In genomic region chr6:158287047-158287446, GRCh38 we compare ENCODE assay signal across 22 cellular contexts. TPM values are rescaled to one million over a fixed set of nuclear protein-coding genes. Genes with fewer than 3 reads are reported as not detected.
DNase-seq lines count a peak whose midpoint lies in the region; ATAC-seq and TF ChIP-seq lines count a peak whose summit lies in the region.
"Had no signal": no experiment of that assay in that cellular context is flagged by ENCODE, and none has a peak within 500 bp of the region (broad histone marks: within the 10 kb centered on the region; RNA-seq: fewer than 3 reads in every experiment).

No MANE protein-coding gene starts in this region.

- no peaks in the 10 kb centered on the region for H4K20me1 ChIP-seq in SK-N-SH (ENCODE audit: insufficient read depth)

- H3K27ac Mint-ChIP-seq in brain: peak overlapping the region in 4 of 5 experiments; percentile 2 to 92 (median 44)
- H3K27ac Mint-ChIP-seq: activated CD4-positive, alpha-beta T cell treated with anti-CD3 and anti-CD28 coated beads for 36 hours; CD14-positive monocyte; stimulated activated effector memory CD8-positive, alpha-beta T cell treated with anti-CD3 and anti-CD28 coated beads, Interleukin-12 subunit alpha, Interleukin-12 subunit beta, amount 100 ng/mL, for 72 hours had no signal

- TF ChIP-seq POLR2A in vagina (IDR thresholded peaks at IDR 0.05): no peak

- H3F3A ChIP-seq in SK-N-SH (replicated peaks; ENCODE audit: insufficient read depth): peaks cover 31% of the 10 kb centered on the region

- H3K27me3 Mint-ChIP-seq in brain: no peaks in the 10 kb centered on the region
- H3K27me3 Mint-ChIP-seq: activated CD4-positive, alpha-beta T cell treated with anti-CD3 and anti-CD28 coated beads for 36 hours had no signal

- peaks cover 7% of the 10 kb centered on the region; the same call in 1 of the 2 replicates for H3K9me3 ChIP-seq in SK-N-SH
- H3K9me3 ChIP-seq in mucosa of descending colon: no peaks in the 10 kb centered on the region
- no peaks in the 10 kb centered on the region for H3K9me3 ChIP-seq in vagina
- H3K9me3 ChIP-seq: HAP-1, lower lobe of right lung, upper lobe of left lung had no signal

- H3K79me2 ChIP-seq in SK-N-SH (ENCODE audit: insufficient read depth): peaks cover 64% of the 10 kb centered on the region

- TF ChIP-seq RAD21 in SK-N-SH (IDR thresholded peaks at IDR 0.05; ENCODE audit: low read length): no peak

- H3K9me3 Mint-ChIP-seq in brain: peaks cover 0 to 21% (median 16%) of the 10 kb centered on the region in 5 experiments
- H3K9me3 Mint-ChIP-seq: CD14-positive monocyte; neural crest cell; stimulated activated effector memory CD8-positive, alpha-beta T cell treated with anti-CD3 and anti-CD28 coated beads, Interleukin-12 subunit alpha, Interleukin-12 subunit beta, amount 100 ng/mL, for 72 hours had no signal

- H3K9ac ChIP-seq in SK-N-SH: 0 out of 2 replicates have a peak overlapping the region, but pooled peaks have one; percentile 23

- intact Hi-C loops in mucosa of descending colon (cut with DNase I, micrococcal nuclease) (no loop called here), vagina (cut with DNase I) (no loop called here)

- H2AFZ ChIP-seq in SK-N-SH (ENCODE audit: low read depth): no peak overlapping the region

- no peak for DNase-seq in SK-N-SH
- DNase-seq in mucosa of descending colon: peak in 1 of 3 donors; percentile 40
- DNase-seq in vagina (ENCODE audit: extremely low spot score in 2 of 2): no peak
- no peak for DNase-seq in NCI-H446 (lab: John Stamatoyannopoulos, UW)
- no peak for DNase-seq in NCI-H1092 (lab: John Stamatoyannopoulos, UW)
- DNase-seq: activated CD4-positive, alpha-beta T cell treated with anti-CD3 and anti-CD28 coated beads for 36 hours; activated effector memory CD4-positive, alpha-beta T cell treated with anti-CD3 and anti-CD28 coated beads, Interleukin-2, amount 50 U/mL, for 16 hours; anterior cingulate cortex; lower lobe of right lung; NCI-H1436; NCI-H510A; OCI-M1; stimulated activated CD4-positive, alpha-beta T cell treated with anti-CD3 and anti-CD28 coated beads, Interleukin-12 subunit alpha, Interleukin-12 subunit beta, amount 100 ng/mL, for 4 hours; upper lobe of left lung had no signal

- POLR2A ChIA-PET in SK-N-SH (lab: Yijun Ruan, JAX): no interaction called here

- H3K4me1 ChIP-seq in SK-N-SH (ENCODE audit: control insufficient read depth in 1 of 2, insufficient read depth in 2 of 2, low read depth in 1 of 2, low read length in 1 of 2) (peaks cover 8 to 32% of the 10 kb centered on the region in 2 experiments), mucosa of descending colon (ENCODE audit: low read depth) (peaks cover 18% of the 10 kb centered on the region), vagina (peaks cover 42% of the 10 kb centered on the region)

- ATAC-seq in SK-N-SH treated with all-trans-retinoic acid at 6 μM for 48 hours: no peak
- ATAC-seq in mucosa of descending colon: peak; percentile 86
- ATAC-seq in GM21515 (IDR thresholded peaks at IDR 0.05; ENCODE audit: unreplicated experiment): no peak
- ATAC-seq: activated CD4-positive, alpha-beta T cell treated with anti-CD3 and anti-CD28 coated beads for 36 hours; lower lobe of right lung; stimulated activated effector memory CD8-positive, alpha-beta T cell treated with anti-CD3 and anti-CD28 coated beads, Interleukin-12 subunit alpha, Interleukin-12 subunit beta, amount 100 ng/mL, for 72 hours had no signal

- H3K4me3 ChIP-seq in SK-N-SH (ENCODE audit: low read depth in 2 of 2, low read length in 1 of 2): no peak overlapping the region
- no peak overlapping the region for H3K4me3 ChIP-seq in mucosa of descending colon
- no peak overlapping the region for H3K4me3 ChIP-seq in vagina
- H3K4me3 ChIP-seq: coronary artery, HAP-1, lower lobe of right lung, upper lobe of left lung had no signal

- H3K27me3 ChIP-seq in SK-N-SH (ENCODE audit: insufficient read depth) (no peaks in the 10 kb centered on the region), vagina (no peaks in the 10 kb centered on the region)
- H3K27me3 ChIP-seq: upper lobe of left lung had no signal

- no peak for TF ChIP-seq CTCF in SK-N-SH (IDR thresholded peaks at IDR 0.05)
- no peak for TF ChIP-seq CTCF in brain (conservative IDR thresholded peaks at IDR 0.05)
- TF ChIP-seq CTCF in mucosa of descending colon (IDR thresholded peaks at IDR 0.05): no peak
- no peak for TF ChIP-seq CTCF in vagina (IDR thresholded peaks at IDR 0.05)

- H3K4me3 Mint-ChIP-seq in brain: no peak overlapping the region
- H3K4me3 Mint-ChIP-seq: activated CD4-positive, alpha-beta T cell treated with anti-CD3 and anti-CD28 coated beads for 36 hours; CD14-positive monocyte; neural crest cell; stimulated activated effector memory CD8-positive, alpha-beta T cell treated with anti-CD3 and anti-CD28 coated beads, Interleukin-12 subunit alpha, Interleukin-12 subunit beta, amount 100 ng/mL, for 72 hours had no signal

- no peak for TF ChIP-seq EP300 in SK-N-SH (IDR thresholded peaks at IDR 0.05; ENCODE audit: borderline replicate concordance in 1 of 2, low read depth in 1 of 2, low read length in 1 of 2)

- H3K9me2 ChIP-seq in SK-N-SH: no peaks in the 10 kb centered on the region

- CTCF ChIA-PET in SK-N-SH (lab: Yijun Ruan, JAX): interaction anchor here (1.0 kb wide), 1 partner anchor 66 kb away, joined by 3 read pairs; no protein-coding TSS in a partner anchor

- peaks cover 25 to 27% of the 10 kb centered on the region in 2 experiments for H3K36me3 ChIP-seq in SK-N-SH (replicated peaks in 1 of 2; ENCODE audit: control insufficient read depth in 1 of 2, insufficient read depth in 2 of 2, low read length in 1 of 2)
- H3K36me3 ChIP-seq in mucosa of descending colon (ENCODE audit: low read depth): no peaks in the 10 kb centered on the region
- no peaks in the 10 kb centered on the region for H3K36me3 ChIP-seq in vagina
- H3K36me3 ChIP-seq: HAP-1, lower lobe of right lung, upper lobe of left lung had no signal

- WGBS in SK-N-SH (ENCODE audit: low lambda C conversion rate): over 99% methylated on average over 4 of the region's 4 CpGs

- H3K36me3 Mint-ChIP-seq in brain: peaks cover 62% of the 10 kb centered on the region

- peak overlapping the region in 1 of 2 experiments; percentile 94; a peak in 3 of 4 replicates for H3K27ac ChIP-seq in SK-N-SH (ENCODE audit: low read depth in 2 of 2, low read length in 1 of 2)
- peak overlapping the region; percentile 5 for H3K27ac ChIP-seq in vagina
- H3K27ac ChIP-seq: coronary artery, lower lobe of right lung, upper lobe of left lung had no signal

- H3K4me1 Mint-ChIP-seq in brain: peaks cover 53% of the 10 kb centered on the region
- H3K4me1 Mint-ChIP-seq: CD14-positive monocyte had no signal

- H3K4me2 ChIP-seq in SK-N-SH: peak overlapping the region; percentile 40; the same call in 1 of the 2 replicates

TF ChIP-seq in SK-N-SH, 30 proteins besides CTCF, POLR2A, EP300 and RAD21 (continues in another document):
- TF ChIP-seq FOSL2 (IDR thresholded peaks at IDR 0.05; ENCODE audit: borderline replicate concordance, low read depth) (no peak), MXI1 (IDR thresholded peaks at IDR 0.05; ENCODE audit: low read depth, low read length) (no peak)

TF ChIP-seq in SK-N-SH treated with all-trans-retinoic acid at 6 μM for 48 hours, 23 proteins besides CTCF, POLR2A, EP300 and RAD21 (continues in another document):
- TF ChIP-seq ARNTL (CRISPR knock-in tag; IDR thresholded peaks at IDR 0.05; ENCODE audit: borderline replicate concordance, low read depth) (no peak), OSR1 (CRISPR knock-in tag; IDR thresholded peaks at IDR 0.05) (no peak), ZFP3 (CRISPR knock-in tag; IDR thresholded peaks at IDR 0.05) (no peak), ZNF70 (CRISPR knock-in tag; IDR thresholded peaks at IDR 0.05) (no peak), BACH2 (CRISPR knock-in tag; IDR thresholded peaks at IDR 0.05; ENCODE audit: borderline replicate concordance) (no peak), ZNF565 (CRISPR knock-in tag; conservative IDR thresholded peaks at IDR 0.05; ENCODE audit: low read depth) (no peak)
- TF ChIP-seq, protein P1, sequence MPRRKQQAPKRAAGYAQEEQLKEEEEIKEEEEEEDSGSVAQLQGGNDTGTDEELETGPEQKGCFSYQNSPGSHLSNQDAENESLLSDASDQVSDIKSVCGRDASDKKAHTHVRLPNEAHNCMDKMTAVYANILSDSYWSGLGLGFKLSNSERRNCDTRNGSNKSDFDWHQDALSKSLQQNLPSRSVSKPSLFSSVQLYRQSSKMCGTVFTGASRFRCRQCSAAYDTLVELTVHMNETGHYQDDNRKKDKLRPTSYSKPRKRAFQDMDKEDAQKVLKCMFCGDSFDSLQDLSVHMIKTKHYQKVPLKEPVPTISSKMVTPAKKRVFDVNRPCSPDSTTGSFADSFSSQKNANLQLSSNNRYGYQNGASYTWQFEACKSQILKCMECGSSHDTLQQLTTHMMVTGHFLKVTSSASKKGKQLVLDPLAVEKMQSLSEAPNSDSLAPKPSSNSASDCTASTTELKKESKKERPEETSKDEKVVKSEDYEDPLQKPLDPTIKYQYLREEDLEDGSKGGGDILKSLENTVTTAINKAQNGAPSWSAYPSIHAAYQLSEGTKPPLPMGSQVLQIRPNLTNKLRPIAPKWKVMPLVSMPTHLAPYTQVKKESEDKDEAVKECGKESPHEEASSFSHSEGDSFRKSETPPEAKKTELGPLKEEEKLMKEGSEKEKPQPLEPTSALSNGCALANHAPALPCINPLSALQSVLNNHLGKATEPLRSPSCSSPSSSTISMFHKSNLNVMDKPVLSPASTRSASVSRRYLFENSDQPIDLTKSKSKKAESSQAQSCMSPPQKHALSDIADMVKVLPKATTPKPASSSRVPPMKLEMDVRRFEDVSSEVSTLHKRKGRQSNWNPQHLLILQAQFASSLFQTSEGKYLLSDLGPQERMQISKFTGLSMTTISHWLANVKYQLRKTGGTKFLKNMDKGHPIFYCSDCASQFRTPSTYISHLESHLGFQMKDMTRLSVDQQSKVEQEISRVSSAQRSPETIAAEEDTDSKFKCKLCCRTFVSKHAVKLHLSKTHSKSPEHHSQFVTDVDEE (CRISPR knock-in tag; IDR thresholded peaks at IDR 0.05): no peak

RNA-seq across cellular contexts. Expression of gene TULP4, which starts 25.2 kb away (rescaled TPM):
- polyA plus RNA-seq in SK-N-SH (2012; rRNA removed): 5.9 and 6.2 TPM in 2 replicates
- polyA plus RNA-seq in SK-N-SH (2012; cell fraction: cytosol; rRNA removed): 5.8 and 7.1 TPM in 2 replicates
- polyA plus RNA-seq in SK-N-SH (2012; cell fraction: nucleus; rRNA removed): 6.9 and 7.7 TPM in 2 replicates
- 24.9 TPM for polyA plus RNA-seq in brain (ENCODE audit: insufficient read depth, low read depth, low replicate concordance)
- total RNA-seq in mucosa of descending colon: 100 to 1,000 TPM in 1 of 3 donors, 10 to 100 TPM in 2; 70.4 to 122 (median 83.6) TPM
- 79.8 TPM for total RNA-seq in vagina
